In genomic region chr11:110907629-110908028, GRCh38 we compare ENCODE assay signal across 9 cellular contexts.
DNase-seq lines count a peak whose midpoint lies in the region; ATAC-seq and TF ChIP-seq lines count a peak whose summit lies in the region.
"Had no signal": no experiment of that assay in that cellular context is flagged by ENCODE, and none has a peak within 500 bp of the region (broad histone marks: within the 10 kb centered on the region; RNA-seq: fewer than 3 reads in every experiment).

No MANE protein-coding gene starts in this region.

- no peaks in the 10 kb centered on the region for H3K36me3 ChIP-seq in OCI-LY7 (ENCODE audit: insufficient read depth, low read length)

- H3K27ac ChIP-seq in OCI-LY7 (ENCODE audit: low read depth, low read length, poor library complexity, severe bottlenecking) (no peak overlapping the region), epithelial cell of prostate (peak overlapping the region; percentile 28), right cardiac atrium (ENCODE audit: low read length) (no peak overlapping the region)

- ATAC-seq in GM19395 (IDR thresholded peaks at IDR 0.05; ENCODE audit: unreplicated experiment), result peak; percentile 73
- ATAC-seq in stimulated activated naive CD8-positive, alpha-beta T cell treated with anti-CD3 and anti-CD28 coated beads, Interleukin-15, Interleukin-2, amounts not matched to agents 100 U/mL and 50 U/mL, for 24 hours, result peak; percentile 65
- ATAC-seq in GM19023 (IDR thresholded peaks at IDR 0.05; ENCODE audit: unreplicated experiment), result no peak
- ATAC-seq in HG03045 (IDR thresholded peaks at IDR 0.05; ENCODE audit: unreplicated experiment), result no peak
- ATAC-seq in right cardiac atrium, result no peak
- ATAC-seq: HCT116 had no signal

- WGBS in right cardiac atrium, result 61% methylated on average over 1 of the region's 1 CpG

- CTCF ChIA-PET in OCI-LY7 (lab: Charles Lee; ENCODE audit: unreplicated experiment), result no interaction called here

- H3K9me3 ChIP-seq in OCI-LY7 (ENCODE audit: low read length) (no peaks in the 10 kb centered on the region), right cardiac atrium (ENCODE audit: control insufficient read depth, low read length) (no peaks in the 10 kb centered on the region)

- peaks cover 8% of the 10 kb centered on the region for H3K4me1 ChIP-seq in OCI-LY7 (ENCODE audit: insufficient read depth, low read length, poor library complexity, severe bottlenecking)
- H3K4me1 ChIP-seq in right cardiac atrium (ENCODE audit: control insufficient read depth, insufficient read depth, low read length), result no peaks in the 10 kb centered on the region

- H3K4me3 ChIP-seq in OCI-LY7 (ENCODE audit: low read depth, low read length, poor library complexity, severe bottlenecking) (no peak overlapping the region), right cardiac atrium (ENCODE audit: low read length) (no peak overlapping the region)

- no peaks in the 10 kb centered on the region for H3K9me2 ChIP-seq in OCI-LY7 (ENCODE audit: insufficient read depth, low read length)

- BruUV-seq in OCI-LY7 (replicated peaks; lab: Mats Ljungman, UMichigan), result no TSS peak

- intact Hi-C loops in OCI-LY7 (cut with micrococcal nuclease; ENCODE audit: unreplicated experiment) (no loop called here), right cardiac atrium (cut with DNase I) (no loop called here)

- no peak overlapping the region for H2AFZ ChIP-seq in OCI-LY7 (ENCODE audit: low read length)

- no peaks in the 10 kb centered on the region for H3K27me3 ChIP-seq in right cardiac atrium (ENCODE audit: control insufficient read depth, insufficient read depth)

- TF ChIP-seq CTCF in AG09319 (IDR thresholded peaks at IDR 0.05; ENCODE audit: low read depth, low read length) (no peak), OCI-LY7 (conservative IDR thresholded peaks at IDR 0.05; ENCODE audit: low read length) (no peak)

- H4K20me1 ChIP-seq in OCI-LY7 (ENCODE audit: insufficient read depth, low read length), result no peaks in the 10 kb centered on the region

- DNase-seq in AG09319 (ENCODE audit: extremely low read depth, low read depth) (peak; percentile 77), OCI-LY7 (ENCODE audit: low spot score) (peak; percentile 16), epithelial cell of prostate (ENCODE audit: low read depth, low spot score) (peak; percentile 96), right cardiac atrium (no peak)
- no peak for DNase-seq in stimulated activated naive CD8-positive, alpha-beta T cell treated with anti-CD3 and anti-CD28 coated beads, Interleukin-15, Interleukin-2, amounts not matched to agents 100 U/mL and 50 U/mL, for 24 hours

- peak overlapping the region; percentile 21; the same call in 1 of the 2 replicates for H3K4me2 ChIP-seq in OCI-LY7 (ENCODE audit: low read length)

- H3K79me2 ChIP-seq in OCI-LY7 (ENCODE audit: insufficient read depth, low read depth, low read length), result no peaks in the 10 kb centered on the region

- POLR2A ChIA-PET in OCI-LY7 (lab: Charles Lee), result interaction anchor here (0.6 to 0.9 kb wide), 2 partner anchors 10 to 318 kb away, joined by 3 to 4 read pairs; no protein-coding TSS in a partner anchor

Comparison
In these comparisons a context has a peak if more than half of its experiments do, and no peak if none do; other contexts are left out.
1. DNase-seq: peak in AG09319 (single experiment), OCI-LY7 (single experiment) and epithelial cell of prostate (single experiment); none in stimulated activated naive CD8-positive, alpha-beta T cell treated with anti-CD3 and anti-CD28 coated beads, Interleukin-15, Interleukin-2, amounts not matched to agents 100 U/mL and 50 U/mL, for 24 hours (single experiment) and right cardiac atrium (0 of 3).
2. ATAC-seq: peak in GM19395 (single experiment) and stimulated activated naive CD8-positive, alpha-beta T cell treated with anti-CD3 and anti-CD28 coated beads, Interleukin-15, Interleukin-2, amounts not matched to agents 100 U/mL and 50 U/mL, for 24 hours (single experiment); none in GM19023 (single experiment), HG03045 (single experiment) and right cardiac atrium (0 of 2).